15 cellular contexts compared by ENCODE assay signal in genomic region chr1:59404725-59405124, GRCh38.
"Had no signal": no experiment of that assay in that cellular context is flagged by ENCODE, and none has a peak within 500 bp of the region (broad histone marks: within the 10 kb centered on the region; RNA-seq: fewer than 3 reads in every experiment).

No MANE protein-coding gene starts in this region.

- H3K4me1 Mint-ChIP-seq: naive thymus-derived CD8-positive, alpha-beta T cell had no signal

- H3K27ac Mint-ChIP-seq: activated naive CD8-positive, alpha-beta T cell; naive thymus-derived CD8-positive, alpha-beta T cell; T-helper 1 cell treated with Interleukin-12 subunit alpha and Interleukin-12 subunit beta and Interleukin-4 antibody, amounts not matched to agents 30 μg/mL and 1 μg/mL, for 36 hours had no signal

- DNase-seq: activated CD4-positive, alpha-beta T cell treated with anti-CD3 and anti-CD28 coated beads for 1 hour; activated CD4-positive, alpha-beta T cell treated with anti-CD3 and anti-CD28 coated beads, Interleukin-2, amount 50 U/mL, for 48 hours; activated gamma-delta T cell; effector memory CD4-positive, alpha-beta T cell; mesenchymal stem cell; naive thymus-derived CD8-positive, alpha-beta T cell; spleen; stimulated activated naive CD4-positive, alpha-beta T cell had no signal

- H3K27ac ChIP-seq: esophagus muscularis mucosa, hepatocyte, neutrophil, parathyroid adenoma, spleen, VCaP had no signal

- H3K9me3 Mint-ChIP-seq: naive thymus-derived CD8-positive, alpha-beta T cell; T-helper 1 cell treated with Interleukin-12 subunit alpha and Interleukin-12 subunit beta and Interleukin-4 antibody, amounts not matched to agents 30 μg/mL and 1 μg/mL, for 36 hours had no signal

- H3K27me3 Mint-ChIP-seq: activated naive CD8-positive, alpha-beta T cell; naive thymus-derived CD8-positive, alpha-beta T cell had no signal

- H3K4me3 Mint-ChIP-seq: activated naive CD8-positive, alpha-beta T cell; naive thymus-derived CD8-positive, alpha-beta T cell; T-helper 1 cell treated with Interleukin-12 subunit alpha and Interleukin-12 subunit beta and Interleukin-4 antibody, amounts not matched to agents 30 μg/mL and 1 μg/mL, for 36 hours had no signal

- H3K36me3 Mint-ChIP-seq: activated naive CD8-positive, alpha-beta T cell; naive thymus-derived CD8-positive, alpha-beta T cell had no signal

- H3K4me3 ChIP-seq: esophagus muscularis mucosa, hepatocyte, spleen had no signal

- H3K36me3 ChIP-seq: esophagus muscularis mucosa, neutrophil, spleen had no signal

- H3K9me3 ChIP-seq: esophagus muscularis mucosa, neutrophil, spleen had no signal

- H3K27me3 ChIP-seq: esophagus muscularis mucosa, hepatocyte, neutrophil, spleen had no signal
